ENCODE assay signal across 8 cellular contexts in genomic region chr16:641326-642188, GRCh38. TPM values are rescaled to one million over a fixed set of nuclear protein-coding genes. Genes with fewer than 3 reads are reported as not detected.
DNase-seq lines count a peak whose midpoint lies in the region; ATAC-seq and TF ChIP-seq lines count a peak whose summit lies in the region.

TSS of gene MCRIP2 (plus strand) at chr16:641828. CDS start at chr16:641992, 164 bp downstream.

- H3K27ac Mint-ChIP-seq in WTC11: no peak within 1 kb of the TSS

- H3K4me3 ChIP-seq in GM12864 (ENCODE audit: low read depth, low read length) (peak within 1 kb of the TSS; percentile 79), kidney epithelial cell (ENCODE audit: low read depth, low read length) (peak within 1 kb of the TSS; percentile 61)

- DNase-seq in GM12864 (ENCODE audit: low read depth): peak; percentile 39
- DNase-seq in NCI-H2196 (lab: John Stamatoyannopoulos, UW; ENCODE audit: unreplicated experiment): peak; percentile 88
- peak; percentile 90 for DNase-seq in WTC11 (ENCODE audit: low spot score)
- peak; percentile 81 for DNase-seq in cerebellar cortex (ENCODE audit: low spot score)
- no peak for DNase-seq in kidney epithelial cell (ENCODE audit: low read depth)
- DNase-seq in stimulated activated CD4-positive, alpha-beta T cell treated with anti-CD3 and anti-CD28 coated beads, Interleukin-12 subunit alpha, Interleukin-12 subunit beta, amount 100 ng/mL, for 48 hours (ENCODE audit: low read depth in 2 of 3, low spot score in 1 of 3): peak; percentile 50 to 77 (median 54)

- H3K4me1 Mint-ChIP-seq in WTC11: peaks cover 26% of the 10 kb centered on the region

- CTCF ChIA-PET in WTC11 (lab: Charles Lee): interaction anchor here (1.0 to 1.9 kb wide), 4 partner anchors 19 to 62 kb away, joined by 3 to 8 read pairs (median 6); no protein-coding TSS in a partner anchor

- peak within 1 kb of the TSS; percentile 69 for H3K4me3 Mint-ChIP-seq in WTC11

- H3K9me3 Mint-ChIP-seq in WTC11: no peaks in the 10 kb centered on the region

- no peaks in the 10 kb centered on the region for H3K36me3 Mint-ChIP-seq in WTC11

- POLR2A ChIA-PET in WTC11 (lab: Charles Lee): no interaction called here

- no peaks in the 10 kb centered on the region for H3K27me3 ChIP-seq in kidney epithelial cell (ENCODE audit: control insufficient read depth, insufficient read depth, low read length)

- ATAC-seq in HG02642 (IDR thresholded peaks at IDR 0.05; ENCODE audit: poor library complexity, unreplicated experiment): peak; percentile 50
- ATAC-seq in WTC11: peak; percentile 58
- no peak for ATAC-seq in HG03135 (IDR thresholded peaks at IDR 0.05; ENCODE audit: unreplicated experiment)

- no peaks in the 10 kb centered on the region for H3K36me3 ChIP-seq in kidney epithelial cell (ENCODE audit: control insufficient read depth, insufficient read depth, low read length)

- no peak for TF ChIP-seq CTCF in GM12864 (IDR thresholded peaks at IDR 0.05; ENCODE audit: low read depth, low read length, missing control alignments)
- TF ChIP-seq CTCF in WTC11 (IDR thresholded peaks at IDR 0.05): no peak
- no peak for TF ChIP-seq CTCF in kidney epithelial cell (IDR thresholded peaks at IDR 0.05; ENCODE audit: insufficient read depth, low read length, poor library complexity, severe bottlenecking)

- H3K27me3 Mint-ChIP-seq in WTC11 (ENCODE audit: low read depth): peaks cover 2% of the 10 kb centered on the region; the same call in 1 of the 2 replicates

TF ChIP-seq in WTC11, 78 proteins besides CTCF, POLR2A, EP300 and RAD21:
- TF ChIP-seq FOXK1 (CRISPR knock-in tag; IDR thresholded peaks at IDR 0.05) (peak; percentile 75), MAX (CRISPR knock-in tag; IDR thresholded peaks at IDR 0.05) (0 out of 2 replicates have a peak, but pooled peaks have one; percentile 13), ELF4 (CRISPR knock-in tag; IDR thresholded peaks at IDR 0.05; ENCODE audit: low read depth) (0 out of 2 replicates have a peak, but pooled peaks have one; percentile 35), FOXP4 (CRISPR knock-in tag; IDR thresholded peaks at IDR 0.05) (0 out of 2 replicates have a peak, but pooled peaks have one; percentile 34), CREM (CRISPR knock-in tag; IDR thresholded peaks at IDR 0.05) (no peak), ZNF281 (CRISPR knock-in tag; IDR thresholded peaks at IDR 0.05) (peak; percentile 23; the same call in 1 of the 2 replicates), ETV6 (CRISPR knock-in tag; IDR thresholded peaks at IDR 0.05) (peak; percentile 63; the same call in 1 of the 2 replicates), GRHL2 (CRISPR knock-in tag; IDR thresholded peaks at IDR 0.05; ENCODE audit: insufficient replicate concordance, severe bottlenecking) (no peak), ESRRA (CRISPR knock-in tag; IDR thresholded peaks at IDR 0.05; ENCODE audit: borderline replicate concordance) (peak; percentile 10; the same call in 1 of the 2 replicates), SP1 (CRISPR knock-in tag; conservative IDR thresholded peaks at IDR 0.05) (peak; percentile 89), E2F5 (CRISPR knock-in tag; IDR thresholded peaks at IDR 0.05) (peak; percentile 73; the same call in 1 of the 2 replicates), MYBL2 (CRISPR knock-in tag; IDR thresholded peaks at IDR 0.05) (peak; percentile 61; the same call in 1 of the 2 replicates), ZNF263 (CRISPR knock-in tag; IDR thresholded peaks at IDR 0.05; ENCODE audit: low read depth) (peak; percentile 25; the same call in 1 of the 2 replicates), TP53 (CRISPR knock-in tag; IDR thresholded peaks at IDR 0.05) (0 out of 2 replicates have a peak, but pooled peaks have one; percentile 18), MLX (CRISPR knock-in tag; IDR thresholded peaks at IDR 0.05) (no peak), RELA (CRISPR knock-in tag; IDR thresholded peaks at IDR 0.05; ENCODE audit: borderline replicate concordance) (peak; percentile 25; the same call in 1 of the 2 replicates), FOXP1 (CRISPR knock-in tag; IDR thresholded peaks at IDR 0.05; ENCODE audit: borderline replicate concordance) (no peak), ZBTB21 (CRISPR knock-in tag; IDR thresholded peaks at IDR 0.05; ENCODE audit: borderline replicate concordance) (peak; percentile 41; the same call in 1 of the 2 replicates), GABPB1 (CRISPR knock-in tag; IDR thresholded peaks at IDR 0.05) (peak; percentile 41), HMGXB4 (CRISPR knock-in tag; IDR thresholded peaks at IDR 0.05) (peak; percentile 70)
TF ChIP-seq in WTC11: peak in this region for 16.

RNA-seq across cellular contexts. Expression of gene MCRIP2, which starts in this region (rescaled TPM):
- total RNA-seq in WTC11 (2021): 63.3 to 76.0 TPM (median 66.7 TPM) in 3 replicates
- 41.7 and 59.8 TPM in 2 replicates for total RNA-seq in kidney epithelial cell
